10 cellular contexts compared by ENCODE assay signal in the genomic region with DNA sequence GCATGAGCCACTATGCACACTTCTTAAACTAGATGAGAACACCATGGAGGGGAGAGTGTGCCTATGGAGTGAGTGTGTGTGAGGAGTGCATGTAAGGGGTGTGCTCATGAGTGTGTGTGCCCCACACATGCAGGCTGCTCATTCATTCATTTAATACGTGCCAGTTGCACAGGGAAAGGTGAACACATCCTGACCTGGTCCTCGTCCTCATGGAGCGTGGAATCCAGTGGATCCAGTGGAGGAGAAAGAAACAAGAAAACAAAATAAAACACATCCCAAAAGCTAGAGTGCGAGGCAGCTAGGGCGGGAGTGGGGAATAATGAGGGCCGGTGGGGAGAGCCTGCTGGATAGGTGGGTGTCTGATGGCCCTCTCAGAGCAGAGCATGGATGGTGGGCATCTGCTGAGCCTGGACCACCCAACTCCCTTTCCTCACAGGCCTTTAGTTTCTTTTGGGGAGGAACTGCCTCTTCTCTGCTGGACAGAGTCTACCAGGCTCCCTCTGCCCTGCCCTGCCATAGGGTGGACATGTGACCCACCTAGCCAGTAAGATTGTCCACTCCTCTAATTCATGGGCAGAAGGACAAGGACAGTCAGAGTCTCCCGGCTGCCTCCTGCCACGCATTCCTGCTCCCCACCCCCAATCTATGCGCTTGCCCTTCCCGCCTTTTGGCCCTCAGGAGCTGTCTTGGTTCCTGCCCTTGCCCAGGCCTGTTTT.
DNase-seq lines count a peak whose midpoint lies in the region; ATAC-seq, FAIRE-seq and TF ChIP-seq lines count a peak whose summit lies in the region.
"Had no signal": no experiment of that assay in that cellular context is flagged by ENCODE, and none has a peak within 500 bp of the region (broad histone marks: within the 10 kb centered on the region; RNA-seq: fewer than 3 reads in every experiment).

No MANE protein-coding gene starts in this region.

- TF ChIP-seq RAD21 in A549 (conservative IDR thresholded peaks at IDR 0.05 in 1 of 2, IDR thresholded peaks at IDR 0.05 in 1 of 2), result no peak

- H3K4me3 ChIP-seq in A549 (no peak overlapping the region), PC-3 (ENCODE audit: low read length) (no peak overlapping the region), epithelial cell of esophagus (ENCODE audit: low read length) (no peak overlapping the region)

- H3K9me3 Mint-ChIP-seq in nephron progenitor cell, result no peaks in the 10 kb centered on the region

- peak overlapping the region; percentile 49 to 83; a peak in 5 of 6 replicates for H3K27ac ChIP-seq in A549
- H3K27ac ChIP-seq in PC-3 (ENCODE audit: low read length), result peak overlapping the region; percentile 96
- H3K27ac ChIP-seq: VCaP had no signal

- intact Hi-C loops in PC-3 (cut with micrococcal nuclease), result loop anchor here (2.0 kb wide), 2 partner anchors 15 to 37 kb away; no protein-coding TSS in a partner anchor

- no TSS peak for BruUV-seq in PC-3 (replicated peaks; lab: Mats Ljungman, UMichigan)

- no peak for TF ChIP-seq POLR2A in A549 (IDR thresholded peaks at IDR 0.05; ENCODE audit: low read length)

- TF ChIP-seq EP300 in A549 (IDR thresholded peaks at IDR 0.05), result no peak

- H3K4me1 Mint-ChIP-seq in nephron progenitor cell, result peaks cover 52% of the 10 kb centered on the region

- no peaks in the 10 kb centered on the region for H3F3A ChIP-seq in PC-3 (ENCODE audit: low read length, unreplicated experiment)

- DNase-seq in A549 (ENCODE audit: low read depth in 1 of 2, low spot score in 1 of 2) (no peak), PC-3 (peak; percentile 20), epithelial cell of esophagus (ENCODE audit: low read depth) (peak; percentile 48), nephron progenitor cell (no peak), omental fat pad (ENCODE audit: low spot score) (no peak), NCI-H187 treated with DMSO at 0.1 percent for 48 hours (lab: John Stamatoyannopoulos, UW) (no peak)
- DNase-seq: activated naive CD4-positive, alpha-beta T cell had no signal

- peak overlapping the region; percentile 67 for H3K27ac Mint-ChIP-seq in nephron progenitor cell

- FAIRE-seq in A549 (lab: Jason Lieb, UNC), result no peak

- H3K4me3 Mint-ChIP-seq in nephron progenitor cell, result no peak overlapping the region

- TF ChIP-seq CTCF in A549 (IDR thresholded peaks at IDR 0.05), result no peak
- TF ChIP-seq CTCF in PC-3 (conservative IDR thresholded peaks at IDR 0.05; ENCODE audit: low read depth, low read length), result no peak
- TF ChIP-seq CTCF in epithelial cell of esophagus (IDR thresholded peaks at IDR 0.05; ENCODE audit: insufficient read depth, low read depth, low read length, missing control alignments), result no peak
- no peak for TF ChIP-seq CTCF in nephron progenitor cell (IDR thresholded peaks at IDR 0.05)
- TF ChIP-seq CTCF in omental fat pad (IDR thresholded peaks at IDR 0.05), result no peak

- no peaks in the 10 kb centered on the region for H3K79me2 ChIP-seq in PC-3 (ENCODE audit: low read length)

- peak overlapping the region; percentile 75 for H3K9ac ChIP-seq in PC-3 (ENCODE audit: low read length)

- H3K4me1 ChIP-seq in A549, result peaks cover 38% of the 10 kb centered on the region
- peaks cover 32% of the 10 kb centered on the region for H3K4me1 ChIP-seq in PC-3 (ENCODE audit: insufficient read depth, low read length)

- H4K20me1 ChIP-seq in PC-3 (ENCODE audit: low read length), result no peaks in the 10 kb centered on the region

- no peaks in the 10 kb centered on the region for H3K27me3 Mint-ChIP-seq in nephron progenitor cell (ENCODE audit: low read depth, poor library complexity)

- H3K27me3 ChIP-seq in PC-3 (ENCODE audit: low read length), result no peaks in the 10 kb centered on the region

- H3K9me3 ChIP-seq in A549 (no peaks in the 10 kb centered on the region), PC-3 (ENCODE audit: low read length) (no peaks in the 10 kb centered on the region)

- POLR2A ChIA-PET in A549 (lab: Yijun Ruan, JAX), result interaction anchor here (0.6 kb wide), 1 partner anchor 1105 kb away, joined by 3 read pairs; no protein-coding TSS in a partner anchor
- POLR2A ChIA-PET in PC-3 (lab: Charles Lee; ENCODE audit: unreplicated experiment), result no interaction called here

- H3K9me2 ChIP-seq in PC-3 (replicated peaks; ENCODE audit: low read length), result no peaks in the 10 kb centered on the region

- H3K36me3 Mint-ChIP-seq in nephron progenitor cell (ENCODE audit: low read depth), result no peaks in the 10 kb centered on the region

- H2AFZ ChIP-seq in PC-3 (ENCODE audit: low read length), result peak overlapping the region; percentile 40; the same call in 1 of the 2 replicates

- WGBS in A549 (ENCODE audit: missing lambda C conversion rate), result 89% methylated on average over 10 of the region's 10 CpGs

- H3K36me3 ChIP-seq in PC-3 (ENCODE audit: low read depth, low read length), result no peaks in the 10 kb centered on the region

- ATAC-seq in A549 (peak; percentile 23 to 33; a peak in 4 of 6 replicates), PC-3 (peak; percentile 11), HG02938 (IDR thresholded peaks at IDR 0.05; ENCODE audit: unreplicated experiment) (no peak), HG02759 (IDR thresholded peaks at IDR 0.05; ENCODE audit: unreplicated experiment) (no peak), omental fat pad (ENCODE audit: low FRiP score) (no peak)

- CTCF ChIA-PET in A549 (lab: Yijun Ruan, JAX) (interaction anchor here (1.3 to 2.4 kb wide), 4 partner anchors 22 to 247 kb away, joined by 3 to 12 read pairs (median 8); no protein-coding TSS in a partner anchor), PC-3 (lab: Charles Lee) (no interaction called here)

- peak overlapping the region; percentile 37; the same call in 2 of the 3 replicates for H3K4me2 ChIP-seq in A549
- peak overlapping the region; percentile 54 for H3K4me2 ChIP-seq in PC-3 (ENCODE audit: low read length)

TF ChIP-seq in A549, 52 proteins besides CTCF, POLR2A, EP300 and RAD21:
- TF ChIP-seq HOXB13 (CRISPR knock-in tag; IDR thresholded peaks at IDR 0.05; ENCODE audit: low read depth), result no peak
- TF ChIP-seq, protein P1, sequence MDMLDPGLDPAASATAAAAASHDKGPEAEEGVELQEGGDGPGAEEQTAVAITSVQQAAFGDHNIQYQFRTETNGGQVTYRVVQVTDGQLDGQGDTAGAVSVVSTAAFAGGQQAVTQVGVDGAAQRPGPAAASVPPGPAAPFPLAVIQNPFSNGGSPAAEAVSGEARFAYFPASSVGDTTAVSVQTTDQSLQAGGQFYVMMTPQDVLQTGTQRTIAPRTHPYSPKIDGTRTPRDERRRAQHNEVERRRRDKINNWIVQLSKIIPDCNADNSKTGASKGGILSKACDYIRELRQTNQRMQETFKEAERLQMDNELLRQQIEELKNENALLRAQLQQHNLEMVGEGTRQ (IDR thresholded peaks at IDR 0.05), result peak; percentile 45

Comparison
In these comparisons a context has a peak if more than half of its experiments do, and no peak if none do; other contexts are left out.
1. ATAC-seq: peak in A549 (2 of 2) and PC-3 (single experiment); none in HG02938 (single experiment), HG02759 (single experiment) and omental fat pad (single experiment).
2. DNase-seq: peak in PC-3 (single experiment) and epithelial cell of esophagus (single experiment); none in A549 (0 of 2), nephron progenitor cell (single experiment), omental fat pad (single experiment) and NCI-H187 treated with DMSO at 0.1 percent for 48 hours (single experiment).